Comparison of ENCODE assay signal across 8 cellular contexts in the genomic region with DNA sequence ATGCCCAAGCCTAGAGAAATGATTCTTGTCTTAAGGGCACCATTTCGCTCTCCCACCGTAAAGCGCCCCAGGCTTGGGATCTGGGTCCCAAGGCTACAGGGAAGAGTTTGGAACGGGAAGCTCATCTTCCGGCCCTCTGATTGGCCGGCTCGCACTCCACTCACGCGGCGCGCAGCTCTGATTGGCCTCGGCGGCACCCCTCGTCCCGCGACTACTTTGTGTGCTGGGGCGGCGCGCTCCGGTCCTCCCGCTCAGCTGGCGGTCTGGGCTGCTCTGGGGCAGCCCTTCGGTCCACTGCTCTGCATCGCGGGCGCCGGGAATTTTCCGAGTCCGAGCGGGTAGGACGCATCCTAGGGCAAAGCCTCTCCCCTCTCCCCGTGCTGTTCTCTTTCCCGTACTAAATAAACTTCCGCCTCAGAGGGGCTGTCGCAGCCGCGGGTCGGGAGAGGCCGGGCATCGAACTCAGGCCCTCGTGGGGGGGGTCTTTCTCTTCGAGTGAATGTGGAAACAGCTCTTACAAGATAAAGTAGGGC. TPM values are rescaled to one million over a fixed set of nuclear protein-coding genes. Genes with fewer than 3 reads are reported as not detected.
A peak's percentile ranks its signal among the peaks of the same experiment; 100 is the strongest.
DNase-seq lines count a peak whose midpoint lies in the region; ATAC-seq and TF ChIP-seq lines count a peak whose summit lies in the region.

No MANE protein-coding gene starts in this region.

- H3K36me3 ChIP-seq in heart right ventricle (no peaks in the 10 kb centered on the region), upper lobe of left lung (no peaks in the 10 kb centered on the region)

- POLR2A ChIA-PET in GM10248 (lab: Yijun Ruan, JAX) = interaction anchor here (0.7 to 1.6 kb wide), 4 partner anchors 42 to 124 kb away, joined by 3 to 6 read pairs (median 4); no protein-coding TSS in a partner anchor

- H3K4me3 ChIP-seq in heart right ventricle (peak overlapping the region; percentile 60 to 94 (median 86)), upper lobe of left lung (peak overlapping the region; percentile 52 to 93 (median 84))

- H3K9me3 ChIP-seq in heart right ventricle (no peaks in the 10 kb centered on the region), upper lobe of left lung (no peaks in the 10 kb centered on the region)

- H3K4me1 ChIP-seq in heart right ventricle (peaks cover 0 to 24% (median 12%) of the 10 kb centered on the region in 9 donors), upper lobe of left lung (peaks cover 11 to 24% (median 12%) of the 10 kb centered on the region in 4 donors)

- DNase-seq in GM10248 (ENCODE audit: extremely low spot score) (peak; percentile 86), NCI-H1092 (lab: John Stamatoyannopoulos, UW) (peak; percentile 80), SW480 (ENCODE audit: low spot score) (peak; percentile 90), heart right ventricle (peak; percentile 93 to 94), posterior cingulate gyrus (peak; percentile 93 to 99 (median 96)), upper lobe of left lung (peak; percentile 94 to 97)

- TF ChIP-seq CTCF in GM10248 (IDR thresholded peaks at IDR 0.05; ENCODE audit: control extremely low read depth, extremely low read depth, low read depth, missing control alignments) = no peak
- no peak for TF ChIP-seq CTCF in heart right ventricle (IDR thresholded peaks at IDR 0.05)
- TF ChIP-seq CTCF in upper lobe of left lung (IDR thresholded peaks at IDR 0.05) = no peak

- ATAC-seq in HG02571 (IDR thresholded peaks at IDR 0.05; ENCODE audit: unreplicated experiment) = peak; percentile 56
- peak; percentile 87 to 97 (median 94) for ATAC-seq in heart right ventricle
- peak; percentile 93 to 95 for ATAC-seq in upper lobe of left lung (ENCODE audit: low FRiP score in 2 of 2)

- TF ChIP-seq POLR2A in upper lobe of left lung (IDR thresholded peaks at IDR 0.05) = peak in 2 of 4 donors; percentile 41 to 76

- 0 to 1% (median 0%) methylated on average over 42 of the region's 42 CpGs for WGBS in adipose tissue, 3 donors
- WGBS in heart right ventricle, 2 donors = 0 to 1% methylated on average over 42 of the region's 42 CpGs
- 0 to 1% methylated on average over 4 to 42 of the region's 42 CpGs for WGBS in upper lobe of left lung, 2 donors

- TF ChIP-seq EP300 in upper lobe of left lung (IDR thresholded peaks at IDR 0.05) = no peak

- H3K27me3 ChIP-seq in heart right ventricle (no peaks in the 10 kb centered on the region), upper lobe of left lung (no peaks in the 10 kb centered on the region)

- intact Hi-C loops in heart right ventricle (cut with DNase I) = loop anchor here in 8 of 10 donors (2.0 to 10.0 kb wide), 16 partner anchors 184 to 663 kb away; a partner anchor contains a TSS
- intact Hi-C loops in posterior cingulate gyrus (cut with DNase I) = loop anchor here (2.0 to 5.0 kb wide), 6 partner anchors 129 to 551 kb away; a partner anchor contains a TSS

- CTCF ChIA-PET in GM10248 (lab: Yijun Ruan, JAX) = interaction anchor here (0.7 to 5.5 kb wide), 30 partner anchors 12 to 549 kb away, joined by 3 to 39 read pairs (median 4); no protein-coding TSS in a partner anchor

- H3K27ac ChIP-seq in adipose tissue (ENCODE audit: low read depth, low read length) = peak overlapping the region; percentile 62
- H3K27ac ChIP-seq in heart right ventricle = peak overlapping the region; percentile 77 to 98 (median 92)
- peak overlapping the region; percentile 88 to 95 (median 94) for H3K27ac ChIP-seq in upper lobe of left lung

RNA-seq across cellular contexts. Expression of a gene that starts 0.8 kb away (rescaled TPM):
- polyA plus RNA-seq in adipose tissue = 10 to 100 TPM; 10.7 to 14.7 (median 11.4) TPM
- total RNA-seq in heart right ventricle = 10 to 100 TPM in 6 of 10 donors, 1 to 10 TPM in 4; 8.3 to 16.1 (median 11.0) TPM
- 1 to 10 TPM; 2.9 to 7.1 TPM for polyA plus RNA-seq in heart right ventricle
- 10 to 100 TPM; 17.3 to 38.8 (median 29.1) TPM for total RNA-seq in upper lobe of left lung

Comparison
In these comparisons a context has a peak if more than half of its experiments do, and no peak if none do; other contexts are left out.
1. Peak in every context shown above with its lines: DNase-seq, ATAC-seq, H3K4me3 ChIP-seq and H3K27ac ChIP-seq.